Comparison of ENCODE assay signal across 8 cellular contexts in the genomic region with DNA sequence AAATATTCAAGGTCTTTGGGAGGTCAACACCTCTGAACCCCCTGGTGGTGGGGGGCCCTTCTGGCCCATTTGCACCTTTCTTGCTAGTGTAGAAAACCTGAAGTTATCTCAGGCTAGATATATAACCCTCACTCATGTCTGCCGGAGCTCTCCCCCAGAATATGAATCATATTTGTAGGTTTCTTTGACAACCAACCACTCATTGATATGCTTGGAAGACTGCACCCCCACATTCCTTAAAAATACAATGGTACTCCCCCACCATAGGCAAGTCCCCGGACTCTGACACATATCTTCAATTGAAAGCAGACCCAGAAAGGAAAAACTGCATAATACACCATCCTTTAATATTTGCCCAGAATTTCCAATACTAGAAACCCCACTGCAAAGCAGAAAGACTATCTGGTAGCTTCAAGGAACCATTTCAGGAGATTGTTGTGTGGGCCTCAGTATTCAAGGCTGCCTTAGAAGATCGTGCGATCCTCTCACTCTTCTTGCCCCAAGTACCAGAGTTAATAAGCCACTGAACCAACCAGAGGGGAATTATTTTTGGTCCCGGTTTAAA. TPM values are rescaled to one million over a fixed set of nuclear protein-coding genes. Genes with fewer than 3 reads are reported as not detected.
A peak's percentile ranks its signal among the peaks of the same experiment; 100 is the strongest.
DNase-seq lines count a peak whose midpoint lies in the region; ATAC-seq, FAIRE-seq and TF ChIP-seq lines count a peak whose summit lies in the region.

No MANE protein-coding gene starts in this region.

- peaks cover 14% of the 10 kb centered on the region for H3K36me3 ChIP-seq in HUES48 (ENCODE audit: control insufficient read depth, insufficient read depth, low read length)
- H3K36me3 ChIP-seq in astrocyte (ENCODE audit: insufficient read depth, low read length) = no peaks in the 10 kb centered on the region
- peaks cover 0 to 7% (median 3%) of the 10 kb centered on the region in 4 donors for H3K36me3 ChIP-seq in liver (ENCODE audit: control insufficient read depth in 4 of 4, insufficient read depth in 3 of 4, low read depth in 1 of 4, low read length in 3 of 4)
- H3K36me3 ChIP-seq in thymus (ENCODE audit: control insufficient read depth, insufficient read depth) = peaks cover 3% of the 10 kb centered on the region

- no peak for FAIRE-seq in astrocyte (lab: Jason Lieb, UNC)

- H3K4me2 ChIP-seq in astrocyte (ENCODE audit: low read length) = peak overlapping the region; percentile 91

- peak overlapping the region; percentile 99 for H3K27ac Mint-ChIP-seq in astrocyte (ENCODE audit: unreplicated experiment)

- WGBS in liver = 32% methylated on average over 5 of the region's 5 CpGs
- WGBS in thymus = 38% methylated on average over 5 of the region's 5 CpGs

- H2AFZ ChIP-seq in astrocyte (ENCODE audit: low read depth, low read length) = peak overlapping the region; percentile 94

- peaks cover 36% of the 10 kb centered on the region for H4K20me1 ChIP-seq in astrocyte (ENCODE audit: insufficient read depth, low read length)

- H3K4me3 Mint-ChIP-seq in astrocyte (ENCODE audit: unreplicated experiment) = peak overlapping the region; percentile 98

- ATAC-seq in GM21360 (IDR thresholded peaks at IDR 0.05; ENCODE audit: unreplicated experiment) = peak; percentile 1

- H3K27me3 Mint-ChIP-seq in astrocyte (ENCODE audit: low read depth, unreplicated experiment) = no peaks in the 10 kb centered on the region

- H3K9me3 ChIP-seq in HUES48 (ENCODE audit: control insufficient read depth, insufficient read depth, low read length) (no peaks in the 10 kb centered on the region), astrocyte (ENCODE audit: insufficient read depth, low read depth, low read length) (no peaks in the 10 kb centered on the region), liver (ENCODE audit: control insufficient read depth in 4 of 4, low read length in 3 of 4) (no peaks in the 10 kb centered on the region), thymus (ENCODE audit: control insufficient read depth) (no peaks in the 10 kb centered on the region)

- peaks cover 13% of the 10 kb centered on the region; the same call in 1 of the 2 replicates for H3K4me1 ChIP-seq in HUES48 (ENCODE audit: control insufficient read depth, insufficient read depth, low read length)
- peaks cover 12% of the 10 kb centered on the region for H3K4me1 ChIP-seq in astrocyte (ENCODE audit: insufficient read depth, low read length)
- H3K4me1 ChIP-seq in liver (ENCODE audit: control insufficient read depth in 4 of 4, insufficient read depth in 4 of 4, low read length in 3 of 4) = peaks cover 2 to 24% (median 20%) of the 10 kb centered on the region in 4 donors
- peaks cover 15% of the 10 kb centered on the region for H3K4me1 ChIP-seq in thymus (ENCODE audit: control insufficient read depth, insufficient read depth, low read length)

- H3K27me3 ChIP-seq in HUES48 (ENCODE audit: control insufficient read depth, insufficient read depth, low read length) (no peaks in the 10 kb centered on the region), astrocyte (ENCODE audit: insufficient read depth, low read length) (no peaks in the 10 kb centered on the region), liver (ENCODE audit: control insufficient read depth in 4 of 4, insufficient read depth in 4 of 4, low read length in 3 of 4) (no peaks in the 10 kb centered on the region), thymus (ENCODE audit: control insufficient read depth, insufficient read depth) (no peaks in the 10 kb centered on the region)

- DNase-seq in AG10803 (ENCODE audit: low read depth) (no peak), astrocyte (ENCODE audit: low read depth) (no peak), SK-N-DZ (ENCODE audit: low spot score) (no peak)
- DNase-seq in activated effector memory CD4-positive, alpha-beta T cell treated with anti-CD3 and anti-CD28 coated beads, Interleukin-2, amount 50 U/mL, for 16 hours = no peak

- H3K27ac ChIP-seq in HUES48 (ENCODE audit: low read depth, low read length) (peak overlapping the region; percentile 100), astrocyte (ENCODE audit: low read depth, low read length) (peak overlapping the region; percentile 99), liver (ENCODE audit: low read depth in 1 of 2, low read length in 2 of 2) (peak overlapping the region; percentile 95 to 100), thymus (ENCODE audit: low read depth) (peak overlapping the region; percentile 87)

- TF ChIP-seq CTCF in AG10803 (conservative IDR thresholded peaks at IDR 0.05; ENCODE audit: low read length) (no peak), astrocyte (IDR thresholded peaks at IDR 0.05; ENCODE audit: insufficient read depth, low read depth, low read length) (no peak), liver (IDR thresholded peaks at IDR 0.05; ENCODE audit: low read depth, low read length, missing input control) (no peak)

- peaks cover 62% of the 10 kb centered on the region for H3K79me2 ChIP-seq in astrocyte (ENCODE audit: insufficient read depth, low read length)

- H3K36me3 Mint-ChIP-seq in astrocyte (ENCODE audit: low read depth, unreplicated experiment) = peaks cover 2% of the 10 kb centered on the region

- H3K4me1 Mint-ChIP-seq in astrocyte (ENCODE audit: low read depth, unreplicated experiment) = peaks cover 18% of the 10 kb centered on the region

- TF ChIP-seq RAD21 in liver (IDR thresholded peaks at IDR 0.05) = no peak

- peak overlapping the region; percentile 21; the same call in 1 of the 2 replicates for H3K9ac ChIP-seq in HUES48 (ENCODE audit: low read depth, low read length)
- H3K9ac ChIP-seq in astrocyte (ENCODE audit: low read length) = peak overlapping the region; percentile 99
- H3K9ac ChIP-seq in liver (ENCODE audit: low read depth in 1 of 2, low read length in 2 of 2) = peak overlapping the region; percentile 92 to 94

- H3K4me3 ChIP-seq in AG10803 (ENCODE audit: low read length) = peak overlapping the region; percentile 97
- peak overlapping the region; percentile 99 for H3K4me3 ChIP-seq in HUES48 (ENCODE audit: low read depth, low read length)
- H3K4me3 ChIP-seq in astrocyte (ENCODE audit: insufficient read depth, low read depth, low read length) = peak overlapping the region; percentile 70
- H3K4me3 ChIP-seq in liver (ENCODE audit: low read depth in 1 of 3, low read length in 3 of 3) = peak overlapping the region; percentile 21 to 69 (median 29)
- H3K4me3 ChIP-seq in thymus (ENCODE audit: low read length) = peak overlapping the region; percentile 100

- peaks cover 2% of the 10 kb centered on the region for H3K9me3 Mint-ChIP-seq in astrocyte (ENCODE audit: unreplicated experiment)

TF ChIP-seq in liver, 16 proteins besides CTCF, POLR2A, EP300 and RAD21 (continues in another document):
- TF ChIP-seq ZBTB33 (IDR thresholded peaks at IDR 0.05) (no peak), TAF1 (conservative IDR thresholded peaks at IDR 0.05) (no peak), YY1 (IDR thresholded peaks at IDR 0.05) (no peak), SP1 (IDR thresholded peaks at IDR 0.05) (no peak), RXRA (IDR thresholded peaks at IDR 0.05) (no peak)

RNA-seq across cellular contexts. Expression of gene UBE2B, which starts 1.0 kb away (rescaled TPM):
- total RNA-seq in astrocyte (97.1 and 97.8 TPM in 2 replicates), liver (10 to 100 TPM; 20.1 to 40.6 TPM)
- polyA plus RNA-seq in liver (10 to 100 TPM; 21.5 to 91.6 TPM), thymus (238 TPM)
- 37.1 and 38.2 TPM in 2 replicates for polyA plus RNA-seq in SK-N-DZ (2014; cell fraction: cytosol; rRNA removed)
- 57.4 and 101 TPM in 2 replicates for polyA plus RNA-seq in SK-N-DZ (2014; cell fraction: nucleus; rRNA removed)

RNA-seq across cellular contexts. Expression of gene CDKL3, which starts 3.4 kb away (rescaled TPM):
- total RNA-seq in astrocyte (4.0 and 5.7 TPM in 2 replicates), liver (under 1 TPM; 0.05 to 0.25 TPM)
- polyA plus RNA-seq in liver (under 1 TPM; 0.29 to 0.50 TPM), thymus (7.1 TPM)
- polyA plus RNA-seq in SK-N-DZ (2014; cell fraction: cytosol; rRNA removed) = 4.4 and 4.6 TPM in 2 replicates
- polyA plus RNA-seq in SK-N-DZ (2014; cell fraction: nucleus; rRNA removed) = 5.2 and 6.3 TPM in 2 replicates

RNA-seq across cellular contexts. Expression of gene CDKN2AIPNL, which starts 41.3 kb away (rescaled TPM):
- total RNA-seq in astrocyte (22.1 and 22.8 TPM in 2 replicates), liver (10 to 100 TPM in 1 of 2 donors, 1 to 10 TPM in 1; 7.8 to 10.8 TPM)
- polyA plus RNA-seq in liver (10 to 100 TPM in 1 of 2 donors, 1 to 10 TPM in 1; 7.2 to 13.3 TPM), thymus (42.1 TPM)
- polyA plus RNA-seq in SK-N-DZ (2014; cell fraction: cytosol; rRNA removed) = 88.4 and 126 TPM in 2 replicates
- 17.5 and 20.1 TPM in 2 replicates for polyA plus RNA-seq in SK-N-DZ (2014; cell fraction: nucleus; rRNA removed)

Comparison
In these comparisons a context has a peak if more than half of its experiments do, and no peak if none do; other contexts are left out.
1. H3K4me3 ChIP-seq: peak in every context shown above with its lines; median percentile 100 in thymus; 99 in HUES48; 97 in AG10803; 70 in astrocyte; 29 in liver.
2. H3K9ac ChIP-seq: peak in every context shown above with its lines; median percentile 99 in astrocyte; 93 in liver; 21 in HUES48.